In genomic region chr15:99435138-99435695, GRCh38 we compare ENCODE assay signal across 11 cellular contexts.
DNase-seq lines count a peak whose midpoint lies in the region; ATAC-seq and TF ChIP-seq lines count a peak whose summit lies in the region.
"Had no signal": no experiment of that assay in that cellular context is flagged by ENCODE, and none has a peak within 500 bp of the region (broad histone marks: within the 10 kb centered on the region; RNA-seq: fewer than 3 reads in every experiment).

No MANE protein-coding gene starts in this region.

- peaks cover 82% of the 10 kb centered on the region for H3K4me1 ChIP-seq in CD8-positive, alpha-beta T cell (ENCODE audit: insufficient read depth, low read length)
- H3K4me1 ChIP-seq in body of pancreas (peaks cover 12% of the 10 kb centered on the region), mucosa of stomach (ENCODE audit: control insufficient read depth, insufficient read depth, low read length) (peaks cover 39% of the 10 kb centered on the region)

- TF ChIP-seq POLR2A in body of pancreas (IDR thresholded peaks at IDR 0.05), result no peak

- DNase-seq in CD8-positive, alpha-beta T cell, result peak in 1 of 7 experiments; percentile 52
- DNase-seq in LoVo (ENCODE audit: low spot score) (peak; percentile 80), body of pancreas (peak; percentile 27 to 67 (median 54)), NCI-H1048 (lab: John Stamatoyannopoulos, UW) (no peak), NCI-H226 (no peak), GM20000 (ENCODE audit: low spot score) (no peak)
- DNase-seq: EL, NCI-H510A treated with DMSO at 0.1 percent for 48 hours had no signal

- POLR2A ChIA-PET in CD8-positive, alpha-beta T cell (lab: Charles Lee), result interaction anchor here (0.8 to 1.9 kb wide), 4 partner anchors 10 to 130 kb away, joined by 3 to 4 read pairs (median 3); no protein-coding TSS in a partner anchor

- H3K9me3 ChIP-seq in CD8-positive, alpha-beta T cell (ENCODE audit: low read length), result no peaks in the 10 kb centered on the region
- no peaks in the 10 kb centered on the region for H3K9me3 ChIP-seq in body of pancreas
- H3K9me3 ChIP-seq in mucosa of stomach (ENCODE audit: control insufficient read depth, low read length), result no peaks in the 10 kb centered on the region
- H3K9me3 ChIP-seq: gastroesophageal sphincter had no signal

- CTCF ChIA-PET in CD8-positive, alpha-beta T cell (lab: Charles Lee), result interaction anchor here (1.5 kb wide), 1 partner anchor 12 kb away, joined by 4 read pairs; no protein-coding TSS in a partner anchor

- H3K27me3 Mint-ChIP-seq in CD8-positive, alpha-beta T cell (ENCODE audit: low read depth), result no peaks in the 10 kb centered on the region

- intact Hi-C loops in CD8-positive, alpha-beta T cell (cut with DNase I, micrococcal nuclease), result no loop called here
- intact Hi-C loops in body of pancreas (cut with DNase I), result no loop called here

- no peak overlapping the region for H3K27ac Mint-ChIP-seq in CD8-positive, alpha-beta T cell

- no peaks in the 10 kb centered on the region for H3K27me3 ChIP-seq in CD8-positive, alpha-beta T cell (ENCODE audit: insufficient read depth, low read length)
- H3K27me3 ChIP-seq in body of pancreas (no peaks in the 10 kb centered on the region), mucosa of stomach (ENCODE audit: control insufficient read depth, insufficient read depth, low read length) (no peaks in the 10 kb centered on the region)
- H3K27me3 ChIP-seq: gastroesophageal sphincter had no signal

- no peaks in the 10 kb centered on the region for H3K36me3 Mint-ChIP-seq in CD8-positive, alpha-beta T cell

- WGBS in body of pancreas, 2 donors, result 13 to 24% methylated on average over 13 to 16 of the region's 18 CpGs

- no peak overlapping the region for H3K27ac ChIP-seq in CD8-positive, alpha-beta T cell (ENCODE audit: low read depth, low read length)
- peak overlapping the region in 1 of 4 donors; percentile 12 for H3K27ac ChIP-seq in body of pancreas

- no peaks in the 10 kb centered on the region for H3K9me3 Mint-ChIP-seq in CD8-positive, alpha-beta T cell

- no peak for ATAC-seq in CD8-positive, alpha-beta T cell
- ATAC-seq in body of pancreas, result peak; percentile 60
- no peak for ATAC-seq in GM18870 (IDR thresholded peaks at IDR 0.05; ENCODE audit: unreplicated experiment)
- ATAC-seq: gastroesophageal sphincter had no signal

- H3K9ac ChIP-seq in mucosa of stomach (ENCODE audit: low read length), result peak overlapping the region; percentile 47

- H3K4me3 Mint-ChIP-seq in CD8-positive, alpha-beta T cell, result peak overlapping the region; percentile 35

- no peak overlapping the region for H3K4me3 ChIP-seq in CD8-positive, alpha-beta T cell (ENCODE audit: low read depth, low read length)
- H3K4me3 ChIP-seq in body of pancreas (no peak overlapping the region), mucosa of stomach (ENCODE audit: low read length) (no peak overlapping the region)
- H3K4me3 ChIP-seq: gastroesophageal sphincter had no signal

- H3K4me1 Mint-ChIP-seq in CD8-positive, alpha-beta T cell (ENCODE audit: low read depth), result peaks cover 73% of the 10 kb centered on the region

- no peak for TF ChIP-seq CTCF in CD8-positive, alpha-beta T cell (IDR thresholded peaks at IDR 0.05)
- TF ChIP-seq CTCF in body of pancreas (IDR thresholded peaks at IDR 0.05), result peak in 2 of 7 experiments; percentile 8 to 11
- no peak for TF ChIP-seq CTCF in GM20000 (IDR thresholded peaks at IDR 0.05; ENCODE audit: extremely low read depth, missing control alignments)

- no peaks in the 10 kb centered on the region for H3K36me3 ChIP-seq in CD8-positive, alpha-beta T cell (ENCODE audit: insufficient read depth, low read length)
- H3K36me3 ChIP-seq in body of pancreas (replicated peaks in 1 of 2; ENCODE audit: insufficient read depth in 1 of 2, low read depth in 2 of 2) (no peaks in the 10 kb centered on the region), mucosa of stomach (ENCODE audit: control insufficient read depth, insufficient read depth, low read length) (no peaks in the 10 kb centered on the region)
- H3K36me3 ChIP-seq: gastroesophageal sphincter had no signal

Comparison
In these comparisons a context has a peak if more than half of its experiments do, and no peak if none do; other contexts are left out.
1. DNase-seq: peak in LoVo (single experiment) and body of pancreas (4 of 4); none in NCI-H1048 (single experiment), NCI-H226 (single experiment) and GM20000 (single experiment).